In genomic region chr1:157163273-157164127, GRCh38 we compare ENCODE assay signal across 9 cellular contexts. TPM values are rescaled to one million over a fixed set of nuclear protein-coding genes. Genes with fewer than 3 reads are reported as not detected.
DNase-seq lines count a peak whose midpoint lies in the region; ATAC-seq, FAIRE-seq and TF ChIP-seq lines count a peak whose summit lies in the region.
"Had no signal": no experiment of that assay in that cellular context is flagged by ENCODE, and none has a peak within 500 bp of the region (broad histone marks: within the 10 kb centered on the region; RNA-seq: fewer than 3 reads in every experiment).

No MANE protein-coding gene starts in this region.

- peaks cover 0 to 4% of the 10 kb centered on the region in 2 experiments; a peak in 1 of 5 replicates for H3K4me1 ChIP-seq in K562 (replicated peaks in 1 of 2; ENCODE audit: control insufficient read depth in 2 of 2, insufficient read depth in 2 of 2, low read length in 2 of 2)

- peak overlapping the region; percentile 58 for H3K4me2 ChIP-seq in K562 (ENCODE audit: insufficient read depth, low read length)

- H3K4me3 ChIP-seq in K562 = no peak overlapping the region
- H3K4me3 ChIP-seq: skin epidermis had no signal

- peak; percentile 84 to 94 (median 89) for TF ChIP-seq CTCF in K562 (IDR thresholded peaks at IDR 0.05 in 2 of 3, conservative IDR thresholded peaks at IDR 0.05 in 1 of 3; ENCODE audit: insufficient read depth in 2 of 3, low read depth in 1 of 3, low read length in 3 of 3)

- peak; percentile 37 to 53; a peak in 3 of 4 replicates for TF ChIP-seq RAD21 in K562 (CRISPR knock-in tag; conservative IDR thresholded peaks at IDR 0.05 in 1 of 2, IDR thresholded peaks at IDR 0.05 in 1 of 2)

- DNase-seq in SIG-M5 treated with dmso at 0.1 percent for 504 hours (lab: John Stamatoyannopoulos, UW; ENCODE audit: unreplicated experiment) (peak; percentile 61), SIG-M5 (lab: John Stamatoyannopoulos, UW) (no peak), NCI-H2029 treated with DMSO at 0.1 percent for 48 hours (lab: John Stamatoyannopoulos, UW) (peak; percentile 18), UCSD-AML1 (lab: John Stamatoyannopoulos, UW; ENCODE audit: unreplicated experiment) (peak; percentile 72), K562 (ENCODE audit: extremely low read depth in 1 of 4, low spot score in 3 of 4) (peak; percentile 72 to 80 (median 76)), immature natural killer cell (peak; percentile 44 to 60 (median 46))
- peak; percentile 28 to 62 for DNase-seq in stimulated activated CD4-positive, alpha-beta T cell treated with anti-CD3 and anti-CD28 coated beads, Interleukin-1b, Interleukin-23, amount 100 ng/mL, for 1 hour (ENCODE audit: low read depth in 2 of 2)

- peaks cover 0 to 6% of the 10 kb centered on the region in 2 donors for H3K4me1 Mint-ChIP-seq in immature natural killer cell

- no peak overlapping the region for H3K27ac ChIP-seq in K562 (ENCODE audit: extremely low read depth, low read depth, low read length)
- H3K27ac ChIP-seq: skin epidermis had no signal

- POLR2A ChIA-PET in K562 (lab: Yijun Ruan, JAX) = no interaction called here

- in situ Hi-C loops in K562 (cut with MboI) = loop anchor here (10.0 to 25.0 kb wide), 2 partner anchors 331 to 774 kb away; no protein-coding TSS in a partner anchor

- no peaks in the 10 kb centered on the region for H3K9me3 ChIP-seq in K562 (replicated peaks; ENCODE audit: control insufficient read depth, insufficient read depth, low read depth, low read length)

- no peaks in the 10 kb centered on the region for H4K20me1 ChIP-seq in K562 (replicated peaks; ENCODE audit: control insufficient read depth, insufficient read depth, low read length)

- peaks cover 3 to 6% (median 5%) of the 10 kb centered on the region in 3 donors for H3K27me3 Mint-ChIP-seq in immature natural killer cell (ENCODE audit: low read depth in 3 of 3)

- no peaks in the 10 kb centered on the region for H3K36me3 Mint-ChIP-seq in immature natural killer cell

- no peaks in the 10 kb centered on the region for H3K9me1 ChIP-seq in K562 (ENCODE audit: control insufficient read depth, insufficient read depth, low read length)

- no TSS peak for BruUV-seq in K562 (replicated peaks; lab: Mats Ljungman, UMichigan)

- CTCF ChIA-PET in K562 (lab: Yijun Ruan, JAX; ENCODE audit: low intra/inter-chr PET ratio) = interaction anchor here (0.6 to 0.7 kb wide), 2 partner anchors 8 to 33 kb away, joined by 3 read pairs; no protein-coding TSS in a partner anchor

- H3K27ac Mint-ChIP-seq in immature natural killer cell = no peak overlapping the region

- peak; percentile 91 for FAIRE-seq in K562 (lab: Jason Lieb, UNC)

- peak overlapping the region; percentile 69; the same call in 1 of the 2 replicates for H2AFZ ChIP-seq in K562 (ENCODE audit: low read depth, low read length)

- ATAC-seq in K562 (peak; percentile 92), HG02884 (IDR thresholded peaks at IDR 0.05; ENCODE audit: unreplicated experiment) (no peak)

- intact Hi-C loops in K562 (cut with micrococcal nuclease) = no loop called here

- H3K36me3 ChIP-seq in K562 (ENCODE audit: control insufficient read depth, insufficient read depth, low read length) = no peaks in the 10 kb centered on the region

- no peak for TF ChIP-seq POLR2A in K562 (conservative IDR thresholded peaks at IDR 0.05)

- 6% methylated on average over 21 of the region's 21 CpGs for WGBS in K562 (ENCODE audit: insufficient coverage, low coverage, missing lambda C conversion rate)

- H3K27me3 ChIP-seq in K562 (ENCODE audit: control insufficient read depth in 2 of 2, insufficient read depth in 2 of 2, low read length in 2 of 2) = peaks cover 40 to 74% of the 10 kb centered on the region in 2 experiments

- peak overlapping the region in 1 of 2 experiments; percentile 41; a peak in 1 of 4 replicates for H3K9ac ChIP-seq in K562 (ENCODE audit: insufficient read depth in 1 of 2, low read depth in 2 of 2, low read length in 2 of 2)

- H3K9me3 Mint-ChIP-seq in immature natural killer cell = no peaks in the 10 kb centered on the region

- peak overlapping the region in 1 of 5 donors; percentile 54 for H3K4me3 Mint-ChIP-seq in immature natural killer cell

- TF ChIP-seq EP300 in K562 (IDR thresholded peaks at IDR 0.05; ENCODE audit: low read length) = no peak

- no peaks in the 10 kb centered on the region for H3K79me2 ChIP-seq in K562 (ENCODE audit: control insufficient read depth, insufficient read depth, low read length)

TF ChIP-seq in K562, 482 proteins besides CTCF, POLR2A, EP300 and RAD21 (continues in another document):
- TF ChIP-seq HOMEZ (CRISPR knock-in tag; IDR thresholded peaks at IDR 0.05) (no peak), CBFA2T2 (conservative IDR thresholded peaks at IDR 0.05) (0 out of 2 replicates have a peak, but pooled peaks have one; percentile 6), BCOR (IDR thresholded peaks at IDR 0.05) (no peak), GATAD2B (IDR thresholded peaks at IDR 0.05; ENCODE audit: borderline replicate concordance) (no peak), SNRNP70 (optimal IDR thresholded peaks at IDR 0.05; ENCODE audit: low read depth, low read length) (no peak), KLF16 (IDR thresholded peaks at IDR 0.05) (peak; percentile 46; the same call in 1 of the 2 replicates), MCM2 (IDR thresholded peaks at IDR 0.05; ENCODE audit: low read depth) (no peak), STAG1 (CRISPR knock-in tag; IDR thresholded peaks at IDR 0.05; ENCODE audit: borderline replicate concordance) (peak; percentile 74; the same call in 1 of the 2 replicates), HBP1 (CRISPR knock-in tag; IDR thresholded peaks at IDR 0.05) (no peak), TAF9B (IDR thresholded peaks at IDR 0.05; ENCODE audit: partially characterized antibody) (no peak), ZNF699 (CRISPR knock-in tag; IDR thresholded peaks at IDR 0.05; ENCODE audit: insufficient replicate concordance) (no peak)

RNA-seq across cellular contexts. Expression of gene ETV3, which starts 25.3 kb away (rescaled TPM):
- 21.7 and 44.9 TPM in 2 replicates for total RNA-seq in K562 (2011; cell fraction: chromatin; rRNA removed; ENCODE audit: low replicate concordance)
- total RNA-seq in K562 (2011; cell fraction: nucleolus; rRNA removed) = 14.7 and 15.8 TPM in 2 replicates
- total RNA-seq in K562 (2011; cell fraction: nucleoplasm; rRNA removed) = 33.9 and 53.1 TPM in 2 replicates
- total RNA-seq in K562 (2014; rRNA removed) = 6.4 and 8.4 TPM in 2 replicates
- 10.7 and 11.4 TPM in 2 replicates for total RNA-seq in K562 (2014; rRNA removed; fragmentation: Illumina TruSeq; extraction: Trizol)
- 10.4 and 11.2 TPM in 2 replicates for total RNA-seq in K562 (2015; rRNA removed; fragmentation: Illumina TruSeq; extraction: Trizol)
- 13.9 and 16.0 TPM in 2 replicates for total RNA-seq in K562 (2021)
- 7.7 and 9.0 TPM in 2 replicates for polyA plus RNA-seq in K562 (2011; rRNA removed)
- 5.0 and 6.0 TPM in 2 replicates for polyA plus RNA-seq in K562 (2011; cell fraction: cytosol; rRNA removed)
- 8.2 and 8.4 TPM in 2 replicates for polyA plus RNA-seq in K562 (2011; cell fraction: nucleus; rRNA removed)
- polyA plus RNA-seq in K562 (2012) = 6.9 and 8.4 TPM in 2 replicates
- 8.2 and 9.1 TPM in 2 replicates for polyA plus RNA-seq in K562 (2014; fragmentation: Illumina TruSeq; extraction: Trizol)
- polyA plus RNA-seq in K562 (2014; fragmentation: Nextera tagmentation; extraction: Ambion mirVana) = 1 to 10 TPM; 3.1 to 5.4 TPM
- 7.2 TPM in 2 replicates for polyA plus RNA-seq in K562 (2014; rRNA removed)
- 25.5 and 30.0 TPM in 2 replicates for polyA minus RNA-seq in K562 (2011; rRNA and poly(A)+ RNA removed)
- 8.7 and 10.9 TPM in 2 replicates for polyA minus RNA-seq in K562 (2011; cell fraction: cytosol; rRNA and poly(A)+ RNA removed)
- 13.2 and 23.4 TPM in 2 replicates for polyA minus RNA-seq in K562 (2011; cell fraction: nucleus; rRNA and poly(A)+ RNA removed)
- 10 to 100 TPM in 2 of 3 donors, 1 to 10 TPM in 1; 6.6 to 22.0 (median 20.5) TPM for polyA plus RNA-seq in immature natural killer cell
